15 cellular contexts compared by ENCODE assay signal in genomic region chr9:129643706-129644105, GRCh38. TPM values are rescaled to one million over a fixed set of nuclear protein-coding genes. Genes with fewer than 3 reads are reported as not detected.
"Had no signal": no experiment of that assay in that cellular context is flagged by ENCODE, and none has a peak within 500 bp of the region (broad histone marks: within the 10 kb centered on the region; RNA-seq: fewer than 3 reads in every experiment).

No MANE protein-coding gene starts in this region.

- H3K27ac Mint-ChIP-seq: T-helper 2 cell treated with Interferon-gamma antibody and Interleukin-4, amounts not matched to agents 5 μg/mL and 100 μg/mL, for 36 hours had no signal

- H3K9me3 ChIP-seq: mucosa of descending colon, pancreas, transverse colon had no signal

- H3K27ac ChIP-seq: pancreas had no signal

- H3K36me3 Mint-ChIP-seq: activated naive CD4-positive, alpha-beta T cell treated with anti-CD3 and anti-CD28 coated beads, Interleukin-2, amount 50 U/mL, for 72 hours had no signal

- H3K36me3 ChIP-seq: transverse colon had no signal

- H3K27me3 ChIP-seq: pancreas, transverse colon had no signal

- ATAC-seq: activated naive CD4-positive, alpha-beta T cell treated with anti-CD3 and anti-CD28 coated beads, Interleukin-2, amount 50 U/mL, for 72 hours; left cardiac atrium; mucosa of descending colon; pancreas had no signal

- H3K9me3 Mint-ChIP-seq: activated naive CD4-positive, alpha-beta T cell treated with anti-CD3 and anti-CD28 coated beads, Interleukin-2, amount 50 U/mL, for 72 hours; T-helper 2 cell treated with Interferon-gamma antibody and Interleukin-4, amounts not matched to agents 5 μg/mL and 100 μg/mL, for 36 hours had no signal

- DNase-seq: activated CD4-positive, CD25-positive, alpha-beta regulatory T cell treated with anti-CD3 and anti-CD28 coated beads, Interleukin-2, amount 50 U/mL, for 72 hours; activated CD8-positive, alpha-beta memory T cell treated with anti-CD3 and anti-CD28 coated beads for 24 hours; left cardiac atrium; mucosa of descending colon; SIG-M5; transverse colon had no signal

- H3K4me3 ChIP-seq: lung, mucosa of descending colon, pancreas, transverse colon had no signal

- FAIRE-seq: pancreas had no signal

RNA-seq across cellular contexts. Expression of gene PRRX2, which starts 21.7 kb away (rescaled TPM):
- total RNA-seq: cerebellum, glomerular endothelial cell had no signal

RNA-seq across cellular contexts. Expression of gene C9orf50, which starts 22.8 kb away (rescaled TPM):
- total RNA-seq: cerebellum, dermis microvascular lymphatic vessel endothelial cell, glomerular endothelial cell, left cardiac atrium, mucosa of descending colon, pancreas, skeletal muscle tissue, subcutaneous adipose tissue, transverse colon had no signal
- polyA plus RNA-seq: lung, pancreas had no signal
